In genomic region chr1:51344276-51344601, GRCh38 we compare ENCODE assay signal across 1 cellular context.
TF ChIP-seq lines count a peak whose summit lies in the region.

No MANE protein-coding gene starts in this region.

TF ChIP-seq in GM23338, 12 proteins besides CTCF, POLR2A, EP300 and RAD21 (continued from another document):
- TF ChIP-seq REST (IDR thresholded peaks at IDR 0.05; ENCODE audit: unreplicated experiment) (no peak), ZNF462 (CRISPR knock-in tag; IDR thresholded peaks at IDR 0.05) (no peak), EZH2phosphoT487 (IDR thresholded peaks at IDR 0.05; ENCODE audit: unreplicated experiment) (no peak), STAT1 (IDR thresholded peaks at IDR 0.05; ENCODE audit: unreplicated experiment) (no peak)
